In genomic region chr10:60029441-60029840, GRCh38 we compare ENCODE assay signal across 22 cellular contexts.
A peak's percentile ranks its signal among the peaks of the same experiment; 100 is the strongest.
DNase-seq lines count a peak whose midpoint lies in the region; ATAC-seq, FAIRE-seq and TF ChIP-seq lines count a peak whose summit lies in the region.
"Had no signal": no experiment of that assay in that cellular context is flagged by ENCODE, and none has a peak within 500 bp of the region (broad histone marks: within the 10 kb centered on the region; RNA-seq: fewer than 3 reads in every experiment).

No MANE protein-coding gene starts in this region.

- ATAC-seq in left colon, result peak; percentile 40

- DNase-seq in NCI-H748 (lab: John Stamatoyannopoulos, UW; ENCODE audit: unreplicated experiment) (peak; percentile 5), NCI-H748 treated with DMSO at 0.1 percent for 48 hours (lab: John Stamatoyannopoulos, UW) (no peak), CD1c-positive myeloid dendritic cell (ENCODE audit: extremely low spot score) (peak; percentile 21), MV-4-11 (lab: John Stamatoyannopoulos, UW) (peak; percentile 26), left colon (no peak), H54 (ENCODE audit: insufficient read length, low spot score) (no peak), retina (no peak), NCI-H2029 (lab: John Stamatoyannopoulos, UW) (no peak)
- DNase-seq: AML-193; Caco-2; CD4-positive, alpha-beta memory T cell; H7; NCI-H1694 treated with DMSO at 0.1 percent for 48 hours; NCI-H2081 treated with DMSO at 0.1 percent for 48 hours; NCI-H2171; NCI-H226; NCI-H510A; NCI-H69; NK-92 treated with Interleukin-12 subunit alpha and Interleukin-12 subunit beta, amount 100 ng/mL, for 24 hours; SK-N-SH; SW 1271; T-helper 9 cell had no signal

- TF ChIP-seq POLR2A in H54 (IDR thresholded peaks at IDR 0.05; ENCODE audit: low read depth, low read length), result no peak

- intact Hi-C loops in left colon (cut with DNase I, micrococcal nuclease), result no loop called here

- FAIRE-seq in H54 (lab: Jason Lieb, UNC), result no peak

Comparison
In these comparisons a context has a peak if more than half of its experiments do, and no peak if none do; other contexts are left out.
1. DNase-seq: peak in NCI-H748 (single experiment), CD1c-positive myeloid dendritic cell (single experiment) and MV-4-11 (single experiment); none in NCI-H748 treated with DMSO at 0.1 percent for 48 hours (single experiment), left colon (0 of 2), H54 (single experiment), retina (single experiment) and NCI-H2029 (single experiment).